Comparison of ENCODE assay signal across 10 cellular contexts in genomic region chr1:204320413-204320812, GRCh38. TPM values are rescaled to one million over a fixed set of nuclear protein-coding genes. Genes with fewer than 3 reads are reported as not detected.
A peak's percentile ranks its signal among the peaks of the same experiment; 100 is the strongest.
DNase-seq lines count a peak whose midpoint lies in the region; ATAC-seq and TF ChIP-seq lines count a peak whose summit lies in the region.
"Had no signal": no experiment of that assay in that cellular context is flagged by ENCODE, and none has a peak within 500 bp of the region (broad histone marks: within the 10 kb centered on the region; RNA-seq: fewer than 3 reads in every experiment).

No MANE protein-coding gene starts in this region.

- WGBS in heart right ventricle, 2 donors = 73 to 88% methylated on average over 5 of the region's 5 CpGs

- DNase-seq in EL (peak; percentile 92), M059J (ENCODE audit: low read depth) (peak; percentile 99), dedifferentiated amniotic fluid mesenchymal stem cell (ENCODE audit: extremely low spot score) (peak; percentile 89), omental fat pad (ENCODE audit: low spot score) (no peak), NCI-H1092 (lab: John Stamatoyannopoulos, UW) (no peak), heart right ventricle (no peak)
- DNase-seq: activated naive CD4-positive, alpha-beta T cell treated with anti-CD3 and anti-CD28 coated beads, Interleukin-2, amount 10 ng/mL, durations not matched to agents 7 days and 5 days had no signal

- no peak overlapping the region for H3K4me3 ChIP-seq in heart right ventricle
- H3K4me3 ChIP-seq: skin epidermis had no signal

- no peaks in the 10 kb centered on the region for H3K36me3 ChIP-seq in heart right ventricle

- H3K27me3 ChIP-seq in heart right ventricle = no peaks in the 10 kb centered on the region

- ATAC-seq in omental fat pad (ENCODE audit: low FRiP score) (peak; percentile 33), HG03280 (IDR thresholded peaks at IDR 0.05; ENCODE audit: unreplicated experiment) (no peak), heart right ventricle (no peak)
- ATAC-seq: esophagus mucosa had no signal

- H3K4me1 ChIP-seq in heart right ventricle = peaks cover 0 to 5% (median 0%) of the 10 kb centered on the region in 9 donors

- H3K27ac ChIP-seq in heart right ventricle = no peak overlapping the region

- intact Hi-C loops in heart right ventricle (cut with DNase I) = no loop called here

- TF ChIP-seq CTCF in omental fat pad (IDR thresholded peaks at IDR 0.05) (no peak), heart right ventricle (IDR thresholded peaks at IDR 0.05) (no peak)

- H3K9me3 ChIP-seq in heart right ventricle = no peaks in the 10 kb centered on the region

RNA-seq across cellular contexts. Expression of gene PLEKHA6, which starts 39.3 kb away (rescaled TPM):
- total RNA-seq in M059J (2014; rRNA removed; shearing (Covaris generic)) = 1.6 and 4.9 TPM in 2 replicates
- 10 to 100 TPM in 2 of 4 donors, 1 to 10 TPM in 2; 2.9 to 13.1 (median 7.5) TPM for total RNA-seq in omental fat pad
- total RNA-seq in heart right ventricle = 10 to 100 TPM in 9 of 10 donors, 1 to 10 TPM in 1; 4.8 to 34.9 (median 19.2) TPM
- polyA plus RNA-seq in heart right ventricle = 10 to 100 TPM in 1 of 2 donors, 1 to 10 TPM in 1; 3.3 to 18.2 TPM

Comparison
In these comparisons a context has a peak if more than half of its experiments do, and no peak if none do; other contexts are left out.
1. DNase-seq: peak in EL (single experiment), M059J (single experiment) and dedifferentiated amniotic fluid mesenchymal stem cell (single experiment); none in omental fat pad (single experiment), NCI-H1092 (single experiment) and heart right ventricle (0 of 2).